18 cellular contexts compared by ENCODE assay signal in the genomic region with DNA sequence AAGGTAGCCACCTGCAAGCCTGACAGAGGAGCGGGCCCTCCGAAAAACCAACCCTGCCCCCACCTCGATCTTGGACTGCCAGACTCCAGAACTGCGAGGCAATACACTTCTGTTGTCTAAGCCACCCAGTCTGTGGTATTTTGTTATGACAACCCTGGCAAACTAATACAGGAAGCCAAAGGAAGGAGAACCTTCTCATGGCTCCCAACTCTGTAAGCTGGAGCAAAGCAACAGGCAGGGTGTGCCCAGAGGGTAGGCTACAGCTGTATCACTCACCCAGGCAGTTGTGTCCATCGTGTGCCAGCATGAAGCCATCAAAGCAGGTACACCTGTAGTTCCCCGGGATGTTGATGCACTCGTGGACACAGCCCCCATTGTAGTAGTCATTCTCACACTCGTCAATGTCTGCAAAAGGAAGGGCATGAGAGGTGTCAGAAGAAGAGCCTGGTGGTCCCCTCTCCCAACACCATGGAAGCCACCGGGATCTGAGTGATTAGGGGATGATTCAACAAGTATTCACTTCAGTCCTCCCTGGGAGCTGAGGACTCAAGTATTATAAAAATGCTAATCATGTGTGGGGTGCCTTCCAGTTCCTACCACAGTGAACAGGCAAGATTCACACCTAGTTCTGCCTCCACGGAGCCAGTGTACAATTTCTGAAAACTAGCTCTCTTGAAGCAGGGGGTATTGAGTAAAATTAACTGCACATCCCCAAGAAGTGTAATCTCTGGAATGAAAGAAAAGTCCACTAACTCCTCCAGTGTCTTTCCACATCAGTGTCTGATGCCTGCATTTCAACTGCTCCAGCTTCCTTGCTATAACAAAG. TPM values are rescaled to one million over a fixed set of nuclear protein-coding genes. Genes with fewer than 3 reads are reported as not detected.
DNase-seq lines count a peak whose midpoint lies in the region; ATAC-seq and TF ChIP-seq lines count a peak whose summit lies in the region.
"Had no signal": no experiment of that assay in that cellular context is flagged by ENCODE, and none has a peak within 500 bp of the region (broad histone marks: within the 10 kb centered on the region; RNA-seq: fewer than 3 reads in every experiment).

No MANE protein-coding gene starts in this region.

- H3K36me3 Mint-ChIP-seq in glutamatergic neuron (ENCODE audit: unreplicated experiment): no peaks in the 10 kb centered on the region
- H3K36me3 Mint-ChIP-seq: CD8-positive, alpha-beta T cell had no signal

- no peaks in the 10 kb centered on the region for H3K36me3 ChIP-seq in left ventricle myocardium inferior

- no peak overlapping the region for H3K27ac Mint-ChIP-seq in glutamatergic neuron (ENCODE audit: unreplicated experiment)
- H3K27ac Mint-ChIP-seq: CD8-positive, alpha-beta T cell had no signal

- peaks cover 17% of the 10 kb centered on the region for H3K4me1 Mint-ChIP-seq in glutamatergic neuron (ENCODE audit: low read depth, unreplicated experiment)

- peaks cover 1% of the 10 kb centered on the region for H3K27me3 ChIP-seq in left ventricle myocardium inferior (ENCODE audit: low read depth)

- peaks cover 2% of the 10 kb centered on the region for H3K9me3 Mint-ChIP-seq in glutamatergic neuron (ENCODE audit: unreplicated experiment)
- H3K9me3 Mint-ChIP-seq: CD8-positive, alpha-beta T cell had no signal

- TF ChIP-seq CTCF in left ventricle myocardium inferior (IDR thresholded peaks at IDR 0.05; ENCODE audit: borderline replicate concordance) (no peak), glutamatergic neuron (IDR thresholded peaks at IDR 0.05; ENCODE audit: partially characterized antibody, unreplicated experiment) (no peak)

- DNase-seq in left ventricle myocardium superior (no peak), left ventricle myocardium inferior (no peak), RPMI7951 (ENCODE audit: low read depth) (peak; percentile 45), glutamatergic neuron (peak; percentile 0), foreskin melanocyte (no peak), pons (ENCODE audit: low spot score) (no peak)
- DNase-seq: CD8-positive, alpha-beta T cell; DMS79 treated with DMSO at 0.1 percent for 48 hours; GF-D8; GM23248; KBM-7; NCI-H1105; NCI-H187; NCI-H510A treated with DMSO at 0.1 percent for 48 hours had no signal

- peaks cover 8% of the 10 kb centered on the region for H3K4me1 ChIP-seq in left ventricle myocardium inferior
- H3K4me1 ChIP-seq: A549 had no signal

- ATAC-seq in left ventricle myocardium superior: peak; percentile 76
- ATAC-seq in GM21423 (IDR thresholded peaks at IDR 0.05; ENCODE audit: unreplicated experiment): no peak
- ATAC-seq: A549; CD8-positive, alpha-beta T cell; SK-N-SH treated with all-trans-retinoic acid at 6 μM for 48 hours had no signal

- no peak overlapping the region for H3K4me3 Mint-ChIP-seq in glutamatergic neuron (ENCODE audit: unreplicated experiment)
- H3K4me3 Mint-ChIP-seq: CD8-positive, alpha-beta T cell had no signal

- no peak overlapping the region for H3K27ac ChIP-seq in left ventricle myocardium inferior (replicated peaks)
- H3K27ac ChIP-seq: A549, GM23248 had no signal

- intact Hi-C loops in left ventricle myocardium superior (cut with micrococcal nuclease) (no loop called here), left ventricle myocardium inferior (cut with micrococcal nuclease) (no loop called here)

- no peaks in the 10 kb centered on the region for H3K27me3 Mint-ChIP-seq in glutamatergic neuron (ENCODE audit: unreplicated experiment)

- no peaks in the 10 kb centered on the region for H3K9me3 ChIP-seq in left ventricle myocardium inferior (replicated peaks)
- H3K9me3 ChIP-seq: A549 had no signal

- H3K4me3 ChIP-seq in left ventricle myocardium inferior: no peak overlapping the region
- H3K4me3 ChIP-seq: A549, GM23248 had no signal

RNA-seq across cellular contexts. Expression of gene SCUBE1, which starts 23.3 kb away (rescaled TPM):
- total RNA-seq in left ventricle myocardium superior (0.64 TPM), left ventricle myocardium inferior (0.14 TPM), glutamatergic neuron (ENCODE audit: unreplicated experiment) (25.8 TPM)
- total RNA-seq in RPMI7951 (2014; rRNA removed; shearing (Covaris generic)): 7.0 and 9.2 TPM in 2 replicates
- total RNA-seq: CD8-positive, alpha-beta T cell; GM23248; MCF 10A had no signal

Comparison
In these comparisons a context has a peak if more than half of its experiments do, and no peak if none do; other contexts are left out.
1. DNase-seq: peak in RPMI7951 (single experiment) and glutamatergic neuron (single experiment); none in left ventricle myocardium superior (single experiment), left ventricle myocardium inferior (single experiment), foreskin melanocyte (single experiment) and pons (single experiment).